ENCODE assay signal across 14 cellular contexts in the genomic region with DNA sequence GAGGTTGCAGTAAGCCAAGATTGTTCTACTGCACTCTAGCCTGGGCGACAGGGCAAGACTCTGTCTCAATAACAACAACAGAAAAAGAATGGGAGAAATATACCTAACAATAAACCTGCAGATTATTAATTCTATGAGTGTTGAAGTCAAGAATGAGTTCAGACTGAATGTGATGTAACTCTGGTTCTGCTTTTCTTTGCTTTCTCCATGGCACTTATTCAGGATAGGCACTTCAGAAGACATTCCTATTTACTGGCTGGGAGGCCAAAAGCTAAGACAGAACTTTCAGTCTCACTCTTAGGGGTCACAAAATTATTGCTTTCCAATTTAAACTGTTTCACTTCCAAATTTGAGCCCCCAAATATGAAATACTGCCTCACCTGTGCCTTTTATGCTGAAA.
"Had no signal": no experiment of that assay in that cellular context is flagged by ENCODE, and none has a peak within 500 bp of the region (broad histone marks: within the 10 kb centered on the region; RNA-seq: fewer than 3 reads in every experiment).

No MANE protein-coding gene starts in this region.

- H3K9me3 ChIP-seq: ascending aorta, colonic mucosa, right atrium auricular region, thoracic aorta had no signal

- H3K27ac ChIP-seq: colonic mucosa, right atrium auricular region, skin epidermis had no signal

- H3K4me1 ChIP-seq: colonic mucosa had no signal

- H3K4me3 ChIP-seq: ascending aorta, colonic mucosa, right atrium auricular region, skin epidermis, thoracic aorta had no signal

- H3K27me3 ChIP-seq: ascending aorta, colonic mucosa, right atrium auricular region had no signal

- H3K36me3 ChIP-seq: ascending aorta, colonic mucosa, right atrium auricular region, thoracic aorta had no signal

- DNase-seq: activated CD4-positive, alpha-beta T cell treated with anti-CD3 and anti-CD28 coated beads, Interleukin-2, amount 50 U/mL, for 1 hour; activated CD4-positive, CD25-positive, alpha-beta regulatory T cell treated with anti-CD3 and anti-CD28 coated beads, Interleukin-2, amount 50 U/mL, for 72 hours; activated CD8-positive, alpha-beta memory T cell treated with anti-CD3 and anti-CD28 coated beads, Interleukin-2, amount 50 U/mL, for 4 hours; activated effector memory CD4-positive, alpha-beta T cell treated with anti-CD3 and anti-CD28 coated beads, Interleukin-2, amount 50 U/mL, for 16 hours; activated naive CD4-positive, alpha-beta T cell treated with anti-CD3 and anti-CD28 coated beads, Interleukin-2, amount 50 U/mL, for 16 hours; activated T-cell treated with anti-CD3 and anti-CD28 coated beads, Interleukin-2, amount 50 U/mL, for 48 hours; colonic mucosa; occipital lobe; stimulated activated CD4-positive, alpha-beta T cell treated with anti-CD3 and anti-CD28 coated beads, Interleukin-2, amount 100 ng/mL, for 48 hours; T1000 had no signal
